1 cellular context compared by ENCODE assay signal in the genomic region with DNA sequence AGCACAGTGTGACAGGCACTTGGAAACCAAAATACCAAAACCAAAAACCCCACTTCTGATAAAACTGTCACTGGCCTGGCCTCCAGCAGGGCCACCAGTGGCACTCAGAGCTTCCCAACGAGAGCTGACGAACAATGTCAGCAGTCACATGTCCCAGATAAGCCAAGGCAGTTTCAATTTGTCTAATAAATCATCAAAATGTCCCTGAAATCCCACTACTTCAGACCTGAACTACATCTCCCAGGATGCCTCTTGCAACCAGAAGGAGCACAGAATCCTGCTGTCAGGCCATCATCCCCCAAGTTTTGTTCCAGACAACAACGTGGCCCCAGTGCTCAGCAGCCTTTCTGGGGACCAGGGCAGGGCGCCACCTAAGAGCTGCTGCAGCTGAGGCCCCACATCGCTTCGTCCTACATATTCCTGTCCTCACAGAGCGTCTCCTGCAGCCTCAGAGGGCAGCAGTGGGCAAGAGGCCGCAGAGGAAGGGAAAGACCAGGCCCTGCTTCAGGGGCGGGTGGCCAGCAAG.
TF ChIP-seq lines count a peak whose summit lies in the region.

No MANE protein-coding gene starts in this region.

TF ChIP-seq in IMR-90, 13 proteins besides CTCF, POLR2A, EP300 and RAD21:
- no peak for TF ChIP-seq MAFK (IDR thresholded peaks at IDR 0.05; ENCODE audit: low read depth, low read length)
- TF ChIP-seq FOS (IDR thresholded peaks at IDR 0.05; ENCODE audit: low read depth, low read length): no peak
- TF ChIP-seq NFE2L2 (IDR thresholded peaks at IDR 0.05; ENCODE audit: low read depth, low read length): no peak
- TF ChIP-seq CHD1 (IDR thresholded peaks at IDR 0.05; ENCODE audit: low read depth, low read length): no peak
- TF ChIP-seq SMC3 (IDR thresholded peaks at IDR 0.05; ENCODE audit: low read depth, low read length): no peak
- TF ChIP-seq CEBPB (IDR thresholded peaks at IDR 0.05; ENCODE audit: low read depth, low read length): no peak
- no peak for TF ChIP-seq RFX5 (IDR thresholded peaks at IDR 0.05; ENCODE audit: low read depth, low read length)
- TF ChIP-seq MXI1 (IDR thresholded peaks at IDR 0.05; ENCODE audit: borderline replicate concordance, low read depth, low read length): no peak
